In the genomic region with DNA sequence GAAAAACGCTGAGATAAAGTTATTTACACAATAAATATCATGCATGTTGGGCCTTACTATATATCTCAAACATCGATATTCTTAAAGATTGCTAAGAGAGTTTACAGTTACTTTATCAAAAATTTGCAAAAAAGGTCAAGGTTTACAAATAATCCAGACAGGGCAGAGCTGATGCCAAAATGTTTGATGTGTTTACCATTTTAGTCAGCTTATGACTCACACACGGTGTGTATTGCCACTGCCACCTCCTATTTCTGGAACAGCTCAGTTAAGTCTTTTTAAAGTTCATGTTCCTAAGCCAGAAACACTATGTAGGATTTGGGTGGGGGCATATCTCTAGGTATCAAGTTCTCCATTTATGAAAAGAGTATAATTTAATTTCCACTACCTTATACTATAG, we compare ENCODE assay signal across 10 cellular contexts.
DNase-seq lines count a peak whose midpoint lies in the region; ATAC-seq, FAIRE-seq and TF ChIP-seq lines count a peak whose summit lies in the region.
"Had no signal": no experiment of that assay in that cellular context is flagged by ENCODE, and none has a peak within 500 bp of the region (broad histone marks: within the 10 kb centered on the region; RNA-seq: fewer than 3 reads in every experiment).

No MANE protein-coding gene starts in this region.

- no peak overlapping the region for H3K4me3 ChIP-seq in A549
- H3K4me3 ChIP-seq in left ventricle myocardium inferior: no peak overlapping the region

- peak overlapping the region; percentile 27 for H3K27ac Mint-ChIP-seq in activated naive CD8-positive, alpha-beta T cell treated with anti-CD3 and anti-CD28 coated beads, Interleukin-2, amount 10 ng/mL, durations not matched to agents 7 days and 5 days
- H3K27ac Mint-ChIP-seq: natural killer cell had no signal

- H3K4me1 ChIP-seq in A549: peaks cover 49% of the 10 kb centered on the region
- peaks cover 11% of the 10 kb centered on the region for H3K4me1 ChIP-seq in left ventricle myocardium inferior

- WGBS in A549 (ENCODE audit: missing lambda C conversion rate): 0% methylated on average over 3 of the region's 3 CpGs

- H3K27ac ChIP-seq in A549 (peak overlapping the region; percentile 71 to 74), left ventricle myocardium inferior (replicated peaks) (peak overlapping the region; percentile 77)
- H3K27ac ChIP-seq: VCaP had no signal

- intact Hi-C loops in left ventricle myocardium inferior (cut with micrococcal nuclease): no loop called here

- TF ChIP-seq RAD21 in A549 (conservative IDR thresholded peaks at IDR 0.05 in 1 of 2, IDR thresholded peaks at IDR 0.05 in 1 of 2): no peak; a peak in 1 of 5 replicates

- TF ChIP-seq POLR2A in A549 (IDR thresholded peaks at IDR 0.05; ENCODE audit: low read length) (no peak), H54 (IDR thresholded peaks at IDR 0.05; ENCODE audit: low read depth, low read length) (no peak)

- H3K4me3 Mint-ChIP-seq in activated naive CD8-positive, alpha-beta T cell treated with anti-CD3 and anti-CD28 coated beads, Interleukin-2, amount 10 ng/mL, durations not matched to agents 7 days and 5 days: no peak overlapping the region
- H3K4me3 Mint-ChIP-seq: natural killer cell had no signal

- no peaks in the 10 kb centered on the region for H3K27me3 ChIP-seq in left ventricle myocardium inferior (ENCODE audit: low read depth)

- H3K4me1 Mint-ChIP-seq in activated naive CD8-positive, alpha-beta T cell treated with anti-CD3 and anti-CD28 coated beads, Interleukin-2, amount 10 ng/mL, durations not matched to agents 7 days and 5 days: peaks cover 30% of the 10 kb centered on the region
- H3K4me1 Mint-ChIP-seq: natural killer cell had no signal

- TF ChIP-seq CTCF in A549 (IDR thresholded peaks at IDR 0.05): no peak
- TF ChIP-seq CTCF in left ventricle myocardium inferior (IDR thresholded peaks at IDR 0.05; ENCODE audit: borderline replicate concordance): no peak
- no peak for TF ChIP-seq CTCF in omental fat pad (IDR thresholded peaks at IDR 0.05)

- peak overlapping the region; percentile 71 for H3K4me2 ChIP-seq in A549

- TF ChIP-seq EP300 in A549 (IDR thresholded peaks at IDR 0.05): peak in 1 of 2 experiments; percentile 37; a peak in 2 of 5 replicates

- CTCF ChIA-PET in A549 (lab: Yijun Ruan, JAX): interaction anchor here (0.6 kb wide), 1 partner anchor 1696 kb away, joined by 3 read pairs; no protein-coding TSS in a partner anchor

- in situ Hi-C loops in G401 (cut with HindIII; ENCODE audit: low sequenced_read_pairs): no loop called here

- FAIRE-seq in A549 (lab: Jason Lieb, UNC): no peak
- peak; percentile 45 for FAIRE-seq in H54 (lab: Jason Lieb, UNC)

- H3K36me3 Mint-ChIP-seq in activated naive CD8-positive, alpha-beta T cell treated with anti-CD3 and anti-CD28 coated beads, Interleukin-2, amount 10 ng/mL, durations not matched to agents 7 days and 5 days: peaks cover 46% of the 10 kb centered on the region
- H3K36me3 Mint-ChIP-seq: natural killer cell had no signal

- POLR2A ChIA-PET in A549 (lab: Yijun Ruan, JAX): no interaction called here
- POLR2A ChIA-PET in activated naive CD8-positive, alpha-beta T cell treated with anti-CD3 and anti-CD28 coated beads, Interleukin-2, amount 10 ng/mL, durations not matched to agents 7 days and 5 days (lab: Charles Lee): no interaction called here

- no peaks in the 10 kb centered on the region for H3K9me3 Mint-ChIP-seq in activated naive CD8-positive, alpha-beta T cell treated with anti-CD3 and anti-CD28 coated beads, Interleukin-2, amount 10 ng/mL, durations not matched to agents 7 days and 5 days

- H3K9me3 ChIP-seq in A549: no peaks in the 10 kb centered on the region
- H3K9me3 ChIP-seq in left ventricle myocardium inferior (replicated peaks): no peaks in the 10 kb centered on the region

- peak; percentile 8 to 58 for DNase-seq in A549 (ENCODE audit: low read depth in 1 of 2, low spot score in 1 of 2)
- DNase-seq in H54 (ENCODE audit: insufficient read length, low spot score): no peak
- no peak for DNase-seq in activated naive CD8-positive, alpha-beta T cell treated with anti-CD3 and anti-CD28 coated beads, Interleukin-2, amount 10 ng/mL, durations not matched to agents 7 days and 5 days
- no peak for DNase-seq in left ventricle myocardium inferior
- no peak for DNase-seq in omental fat pad (ENCODE audit: low spot score)
- no peak for DNase-seq in G401 (ENCODE audit: low spot score)
- no peak for DNase-seq in stimulated activated naive CD4-positive, alpha-beta T cell (lab: John Stamatoyannopoulos, UW)
- DNase-seq: natural killer cell had no signal

- ATAC-seq in A549 (peak; percentile 90 to 94), omental fat pad (ENCODE audit: low FRiP score) (no peak), GM18502 (IDR thresholded peaks at IDR 0.05; ENCODE audit: poor library complexity, unreplicated experiment) (no peak)
- ATAC-seq in activated naive CD8-positive, alpha-beta T cell treated with anti-CD3 and anti-CD28 coated beads, Interleukin-2, amount 10 ng/mL, durations not matched to agents 7 days and 5 days (ENCODE audit: low read depth): no peak
- ATAC-seq: natural killer cell had no signal

- no peaks in the 10 kb centered on the region for H3K27me3 Mint-ChIP-seq in activated naive CD8-positive, alpha-beta T cell treated with anti-CD3 and anti-CD28 coated beads, Interleukin-2, amount 10 ng/mL, durations not matched to agents 7 days and 5 days

- H3K36me3 ChIP-seq in left ventricle myocardium inferior: no peaks in the 10 kb centered on the region

TF ChIP-seq in A549, 52 proteins besides CTCF, POLR2A, EP300 and RAD21:
- TF ChIP-seq GATA3 (IDR thresholded peaks at IDR 0.05; ENCODE audit: borderline replicate concordance): peak; percentile 42; the same call in 1 of the 2 replicates
- no peak for TF ChIP-seq ZC3H11A (IDR thresholded peaks at IDR 0.05)
- peak; percentile 89 for TF ChIP-seq JUNB (IDR thresholded peaks at IDR 0.05)
- peak; percentile 83; the same call in 1 of the 2 replicates for TF ChIP-seq FOSL2 (IDR thresholded peaks at IDR 0.05)
- peak; percentile 87 for TF ChIP-seq FOSL2 (CRISPR knock-in tag; IDR thresholded peaks at IDR 0.05)
- peak; percentile 41 to 62; a peak in 1 of 5 replicates for TF ChIP-seq JUN (IDR thresholded peaks at IDR 0.05)
- no peak for TF ChIP-seq HOXA7 (CRISPR knock-in tag; IDR thresholded peaks at IDR 0.05)
- TF ChIP-seq, protein P1, sequence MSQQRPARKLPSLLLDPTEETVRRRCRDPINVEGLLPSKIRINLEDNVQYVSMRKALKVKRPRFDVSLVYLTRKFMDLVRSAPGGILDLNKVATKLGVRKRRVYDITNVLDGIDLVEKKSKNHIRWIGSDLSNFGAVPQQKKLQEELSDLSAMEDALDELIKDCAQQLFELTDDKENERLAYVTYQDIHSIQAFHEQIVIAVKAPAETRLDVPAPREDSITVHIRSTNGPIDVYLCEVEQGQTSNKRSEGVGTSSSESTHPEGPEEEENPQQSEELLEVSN (IDR thresholded peaks at IDR 0.05; ENCODE audit: borderline replicate concordance, low read depth): no peak
- no peak for TF ChIP-seq SREBF2 (IDR thresholded peaks at IDR 0.05)

Comparison
In these comparisons a context has a peak if more than half of its experiments do, and no peak if none do; other contexts are left out.
1. ATAC-seq: peak in A549 (2 of 2); none in activated naive CD8-positive, alpha-beta T cell treated with anti-CD3 and anti-CD28 coated beads, Interleukin-2, amount 10 ng/mL, durations not matched to agents 7 days and 5 days (single experiment), omental fat pad (single experiment) and GM18502 (single experiment).
2. DNase-seq: peak in A549 (2 of 2); none in H54 (single experiment), activated naive CD8-positive, alpha-beta T cell treated with anti-CD3 and anti-CD28 coated beads, Interleukin-2, amount 10 ng/mL, durations not matched to agents 7 days and 5 days (single experiment), left ventricle myocardium inferior (single experiment), omental fat pad (single experiment), G401 (single experiment) and stimulated activated naive CD4-positive, alpha-beta T cell (0 of 6).